ENCODE assay signal across 8 cellular contexts in genomic region chr9:121599186-121599871, GRCh38. TPM values are rescaled to one million over a fixed set of nuclear protein-coding genes. Genes with fewer than 3 reads are reported as not detected.
DNase-seq lines count a peak whose midpoint lies in the region; ATAC-seq and TF ChIP-seq lines count a peak whose summit lies in the region.

No MANE protein-coding gene starts in this region.

- H3K36me3 ChIP-seq in body of pancreas (replicated peaks in 1 of 2; ENCODE audit: insufficient read depth in 1 of 2, low read depth in 2 of 2) (no peaks in the 10 kb centered on the region), iPS-20b (ENCODE audit: insufficient read depth, low read depth, low read length) (no peaks in the 10 kb centered on the region), spleen (no peaks in the 10 kb centered on the region)

- intact Hi-C loops in body of pancreas (cut with DNase I) = no loop called here
- intact Hi-C loops in spleen (cut with DNase I; ENCODE audit: low total_unique reads) = no loop called here

- peak overlapping the region; percentile 77; the same call in 1 of the 2 replicates for H3K9ac ChIP-seq in iPS-20b (ENCODE audit: low read depth, low read length)

- peaks cover 43% of the 10 kb centered on the region for H3K4me1 ChIP-seq in body of pancreas
- H3K4me1 ChIP-seq in iPS-20b (ENCODE audit: insufficient read depth, low read length) = peaks cover 13% of the 10 kb centered on the region; the same call in 1 of the 2 replicates
- H3K4me1 ChIP-seq in spleen = peaks cover 7 to 40% (median 22%) of the 10 kb centered on the region in 6 donors

- WGBS in body of pancreas, 2 donors = 1 to 3% methylated on average over 22 to 79 of the region's 80 CpGs
- whole genome bisulfite sequencing in spleen, 5 donors = 0 to 4% (median 2%) methylated on average over 56 to 80 of the region's 80 CpGs

- H3K9me3 ChIP-seq in body of pancreas (no peaks in the 10 kb centered on the region), iPS-20b (ENCODE audit: insufficient read depth, low read depth, low read length) (peaks cover 9% of the 10 kb centered on the region), spleen (peaks cover 0 to 21% (median 17%) of the 10 kb centered on the region in 8 donors)

- DNase-seq in DMS 273 (lab: John Stamatoyannopoulos, UW; ENCODE audit: unreplicated experiment) = peak; percentile 84
- no peak for DNase-seq in DMS 273 treated with DMSO at 0.1 percent for 48 hours (lab: John Stamatoyannopoulos, UW)
- peak; percentile 92 to 96 (median 94) for DNase-seq in body of pancreas
- no peak for DNase-seq in spleen

- H3K27me3 ChIP-seq in body of pancreas (no peaks in the 10 kb centered on the region), iPS-20b (ENCODE audit: insufficient read depth, low read length) (peaks cover 33% of the 10 kb centered on the region), spleen (replicated peaks in 1 of 7) (peaks cover 9 to 85% (median 36%) of the 10 kb centered on the region in 7 donors)

- peak overlapping the region; percentile 33 to 37 for H3K4me3 ChIP-seq in body of pancreas
- peak overlapping the region; percentile 83 for H3K4me3 ChIP-seq in iPS-20b (ENCODE audit: low read length)
- H3K4me3 ChIP-seq in spleen = peak overlapping the region; percentile 10 to 64 (median 31)

- H3K27ac ChIP-seq in body of pancreas = peak overlapping the region; percentile 79 to 91 (median 83)
- H3K27ac ChIP-seq in iPS-20b (ENCODE audit: low read length) = no peak overlapping the region
- H3K27ac ChIP-seq in spleen = peak overlapping the region in 2 of 8 donors; percentile 65 to 72

- TF ChIP-seq POLR2A in body of pancreas (IDR thresholded peaks at IDR 0.05) (peak; percentile 80 to 84 (median 81)), spleen (IDR thresholded peaks at IDR 0.05) (no peak)

- TF ChIP-seq CTCF in body of pancreas (IDR thresholded peaks at IDR 0.05) (peak in 1 of 7 experiments; percentile 22), spleen (IDR thresholded peaks at IDR 0.05 in 8 of 11, conservative IDR thresholded peaks at IDR 0.05 in 3 of 11) (no peak)

- ATAC-seq in body of pancreas = peak; percentile 90
- ATAC-seq in HG02798 (IDR thresholded peaks at IDR 0.05; ENCODE audit: poor library complexity, unreplicated experiment) = no peak
- ATAC-seq in HG03378 (IDR thresholded peaks at IDR 0.05; ENCODE audit: unreplicated experiment) = no peak
- ATAC-seq in HG02938 (IDR thresholded peaks at IDR 0.05; ENCODE audit: unreplicated experiment) = no peak

RNA-seq across cellular contexts. Expression of gene DAB2IP, which starts 52.1 kb away (rescaled TPM):
- total RNA-seq in body of pancreas = 10 to 100 TPM; 25.2 to 34.9 TPM
- 10 to 100 TPM; 34.1 to 83.0 (median 48.5) TPM for total RNA-seq in spleen
- polyA plus RNA-seq in spleen = 10 to 100 TPM in 1 of 3 donors, 1 to 10 TPM in 2; 5.0 to 24.2 (median 6.0) TPM

Comparison
In these comparisons a context has a peak if more than half of its experiments do, and no peak if none do; other contexts are left out.
1. DNase-seq: peak in DMS 273 (single experiment) and body of pancreas (4 of 4); none in DMS 273 treated with DMSO at 0.1 percent for 48 hours (single experiment) and spleen (single experiment).
2. H3K4me3 ChIP-seq: peak in every context shown above with its lines; median percentile 83 in iPS-20b; 35 in body of pancreas; 31 in spleen.
3. POLR2A ChIP-seq: peak in body of pancreas (3 of 3); none in spleen (0 of 3).